In the genomic region with DNA sequence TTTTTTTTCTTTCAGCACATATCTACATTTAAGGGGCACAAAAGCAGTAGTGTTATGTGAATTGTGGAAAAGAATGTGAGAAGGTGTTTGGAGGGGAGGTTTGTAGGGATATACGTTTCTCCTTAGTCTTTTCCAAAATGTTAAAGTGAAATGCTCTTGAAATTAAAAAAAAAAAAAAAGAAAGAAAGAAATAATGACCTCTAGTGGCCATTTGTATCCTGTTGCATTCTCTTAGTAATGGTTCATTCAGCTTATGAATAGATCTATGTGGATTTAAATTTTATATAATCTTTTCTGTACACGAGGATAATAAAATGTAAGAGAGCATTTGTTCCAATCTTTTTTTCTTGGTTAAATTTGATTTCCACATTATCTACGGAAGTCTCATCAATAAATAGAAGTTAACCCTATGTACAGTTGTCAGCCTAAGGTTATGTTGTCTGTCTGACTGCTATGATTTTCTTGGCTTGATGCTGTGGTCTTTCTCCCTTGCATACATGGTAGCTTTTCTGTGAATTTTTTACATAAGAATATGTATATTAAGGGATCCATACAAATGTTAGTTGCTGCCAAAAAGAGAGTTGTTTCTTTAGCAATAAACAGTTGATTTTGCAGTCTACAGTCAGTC, we compare ENCODE assay signal across 8 cellular contexts. TPM values are rescaled to one million over a fixed set of nuclear protein-coding genes. Genes with fewer than 3 reads are reported as not detected.
DNase-seq lines count a peak whose midpoint lies in the region; ATAC-seq, FAIRE-seq and TF ChIP-seq lines count a peak whose summit lies in the region.

No MANE protein-coding gene starts in this region.

- no peaks in the 10 kb centered on the region for H3K79me2 ChIP-seq in OCI-LY3 (ENCODE audit: low read length)

- peak; percentile 39 for DNase-seq in NCI-H510A treated with DMSO at 0.1 percent for 48 hours (lab: John Stamatoyannopoulos, UW)
- DNase-seq in NCI-H510A (lab: John Stamatoyannopoulos, UW) = no peak
- DNase-seq in esophagus muscularis mucosa (ENCODE audit: extremely low spot score) = no peak
- DNase-seq in gastrocnemius medialis = no peak
- DNase-seq in GM12892 (ENCODE audit: insufficient read length) = no peak
- no peak for DNase-seq in anterior cingulate cortex (lab: John Stamatoyannopoulos, UW)

- no peak overlapping the region for H3K27ac ChIP-seq in OCI-LY3 (ENCODE audit: low read length)
- H3K27ac ChIP-seq in esophagus muscularis mucosa (replicated peaks in 1 of 4) = no peak overlapping the region
- no peak overlapping the region for H3K27ac ChIP-seq in gastrocnemius medialis

- intact Hi-C loops in esophagus muscularis mucosa (cut with DNase I) (no loop called here), gastrocnemius medialis (cut with DNase I; ENCODE audit: low total_unique reads) (loop anchor here (2.0 to 5.0 kb wide), 2 partner anchors 101 to 160 kb away; no protein-coding TSS in a partner anchor)

- H3K27me3 ChIP-seq in OCI-LY3 (ENCODE audit: low read depth, low read length) (no peaks in the 10 kb centered on the region), esophagus muscularis mucosa (no peaks in the 10 kb centered on the region), gastrocnemius medialis (no peaks in the 10 kb centered on the region)

- peak; percentile 62 for TF ChIP-seq CTCF in OCI-LY3 (IDR thresholded peaks at IDR 0.05; ENCODE audit: low read depth, low read length)
- peak; percentile 28 to 74 (median 56) for TF ChIP-seq CTCF in esophagus muscularis mucosa (IDR thresholded peaks at IDR 0.05)
- TF ChIP-seq CTCF in gastrocnemius medialis (IDR thresholded peaks at IDR 0.05 in 4 of 5, conservative IDR thresholded peaks at IDR 0.05 in 1 of 5) = peak in 3 of 5 experiments; percentile 18 to 61 (median 42)

- ATAC-seq in gastrocnemius medialis (no peak), GM18870 (IDR thresholded peaks at IDR 0.05; ENCODE audit: unreplicated experiment) (no peak)

- H2AFZ ChIP-seq in OCI-LY3 (ENCODE audit: low read depth, low read length) = no peak overlapping the region

- H3K9me3 ChIP-seq in OCI-LY3 (ENCODE audit: insufficient read depth, low read length) (no peaks in the 10 kb centered on the region), esophagus muscularis mucosa (no peaks in the 10 kb centered on the region), gastrocnemius medialis (no peaks in the 10 kb centered on the region)

- no peak for TF ChIP-seq POLR2A in esophagus muscularis mucosa (IDR thresholded peaks at IDR 0.05; ENCODE audit: low read depth)
- no peak for TF ChIP-seq POLR2A in gastrocnemius medialis (IDR thresholded peaks at IDR 0.05)
- TF ChIP-seq POLR2A in GM12892 (IDR thresholded peaks at IDR 0.05; ENCODE audit: low read depth, low read length) = no peak

- H3K4me1 ChIP-seq in OCI-LY3 (ENCODE audit: low read length) (peaks cover 42% of the 10 kb centered on the region), esophagus muscularis mucosa (peaks cover 0 to 8% (median 4%) of the 10 kb centered on the region in 4 donors), gastrocnemius medialis (no peaks in the 10 kb centered on the region)

- 25% methylated on average over 3 of the region's 3 CpGs for WGBS in esophagus muscularis mucosa

- H3K4me3 ChIP-seq in OCI-LY3 (ENCODE audit: low read length) = 0 out of 2 replicates have a peak overlapping the region, but pooled peaks have one; percentile 4
- peak overlapping the region; percentile 5 to 28 (median 8) for H3K4me3 ChIP-seq in esophagus muscularis mucosa
- peak overlapping the region in 1 of 4 donors; percentile 11 for H3K4me3 ChIP-seq in gastrocnemius medialis

- no peaks in the 10 kb centered on the region for H4K20me1 ChIP-seq in OCI-LY3 (ENCODE audit: insufficient read depth, low read length)

- in situ Hi-C loops in gastrocnemius medialis (cut with MboI; ENCODE audit: low sequenced_read_pairs in 4 of 4) = no loop called here

- H3K9ac ChIP-seq in OCI-LY3 (ENCODE audit: low read length) = no peak overlapping the region

- TF ChIP-seq EP300 in esophagus muscularis mucosa (IDR thresholded peaks at IDR 0.05) = no peak

- no peak for FAIRE-seq in GM12892 (lab: Jason Lieb, UNC)

- H3K36me3 ChIP-seq in OCI-LY3 (replicated peaks; ENCODE audit: low read depth, low read length) (no peaks in the 10 kb centered on the region), esophagus muscularis mucosa (no peaks in the 10 kb centered on the region), gastrocnemius medialis (no peaks in the 10 kb centered on the region)

- peak overlapping the region; percentile 61 for H3K4me2 ChIP-seq in OCI-LY3 (ENCODE audit: low read length)

RNA-seq across cellular contexts. Expression of a gene that starts 1.7 kb away (rescaled TPM):
- total RNA-seq in esophagus muscularis mucosa (1 to 10 TPM in 3 of 4 donors, under 1 TPM in 1; 0.80 to 2.0 (median 1.4) TPM), gastrocnemius medialis (1 to 10 TPM in 1 of 4 donors, under 1 TPM in 3; 0.12 to 1.2 (median 0.30) TPM)
- not detected for polyA plus RNA-seq in GM12892 (2012; ENCODE audit: missing spikeins)

RNA-seq across cellular contexts. Expression of a gene that starts 11.1 kb away (rescaled TPM):
- total RNA-seq in esophagus muscularis mucosa = not detected
- total RNA-seq in gastrocnemius medialis = not detected
- polyA plus RNA-seq in GM12892 (2012; ENCODE audit: missing spikeins) = not detected

RNA-seq across cellular contexts. Expression of a gene that starts 49.3 kb away (rescaled TPM):
- total RNA-seq in esophagus muscularis mucosa (10 to 100 TPM in 3 of 4 donors, 1 to 10 TPM in 1; 3.0 to 14.2 (median 12.4) TPM), gastrocnemius medialis (1 to 10 TPM; 3.3 to 5.2 (median 3.8) TPM)
- polyA plus RNA-seq in GM12892 (2012; ENCODE audit: missing spikeins) = not detected

RNA-seq across cellular contexts. Expression of a gene that starts 56.9 kb away (rescaled TPM):
- total RNA-seq in esophagus muscularis mucosa (1 to 10 TPM; 1.5 to 4.6 (median 2.8) TPM), gastrocnemius medialis (1 to 10 TPM in 1 of 4 donors, under 1 TPM in 2, not detected in 1; 0.52 to 1.1 (median 0.56) TPM)
- 0.15 TPM for polyA plus RNA-seq in GM12892 (2012; ENCODE audit: missing spikeins)
